Comparison of ENCODE assay signal across 8 cellular contexts in the genomic region with DNA sequence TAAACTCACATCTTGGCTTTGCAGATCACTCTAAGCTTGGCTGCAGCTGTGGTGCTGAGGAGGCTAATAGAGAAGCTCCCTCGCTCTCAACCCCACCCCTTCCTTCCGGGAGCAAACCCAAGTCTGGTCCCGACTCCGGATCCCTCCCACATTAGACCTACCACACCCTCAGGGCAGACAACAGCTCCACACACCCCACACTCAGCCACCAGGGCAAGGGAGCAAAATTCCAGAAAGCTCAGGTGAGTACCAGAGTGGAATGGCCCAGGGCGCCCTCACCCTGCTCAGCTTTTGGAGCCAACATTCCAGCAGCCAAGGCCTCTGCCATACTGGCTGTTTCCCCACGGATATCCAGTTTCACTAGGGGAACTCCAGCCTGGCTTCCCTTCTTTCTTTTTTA. TPM values are rescaled to one million over a fixed set of nuclear protein-coding genes. Genes with fewer than 3 reads are reported as not detected.
DNase-seq lines count a peak whose midpoint lies in the region; ATAC-seq and TF ChIP-seq lines count a peak whose summit lies in the region.
"Not testable (repeated sequence)": the region's sequence is repeated elsewhere in the genome, so short reads cannot be mapped to it uniquely, and the experiment has no call there.

No MANE protein-coding gene starts in this region.

- not testable (repeated sequence) for H3K4me1 ChIP-seq in IMR-90 (ENCODE audit: control insufficient read depth, insufficient read depth, low read length); right atrium auricular region; upper lobe of right lung

- not testable (repeated sequence) for H3K9me3 Mint-ChIP-seq in activated T-cell treated with anti-CD3 and anti-CD28 coated beads, Interleukin-2, amount 50 U/mL, for 4 hours; central memory CD8-positive, alpha-beta T cell; neural crest cell

- not testable (repeated sequence) for H3K36me3 Mint-ChIP-seq in activated T-cell treated with anti-CD3 and anti-CD28 coated beads, Interleukin-2, amount 50 U/mL, for 4 hours (ENCODE audit: insufficient read depth); central memory CD8-positive, alpha-beta T cell (ENCODE audit: insufficient read depth); neural crest cell (ENCODE audit: low read depth)

- dilution Hi-C loops in IMR-90 (cut with HindIII; ENCODE audit: low sequenced_read_pairs, unreplicated experiment): not testable (repeated sequence)

- TF ChIP-seq CTCF in IMR-90 (conservative IDR thresholded peaks at IDR 0.05; ENCODE audit: low read depth, low read length); right atrium auricular region (IDR thresholded peaks at IDR 0.05); neural crest cell (conservative IDR thresholded peaks at IDR 0.05); upper lobe of right lung (IDR thresholded peaks at IDR 0.05): not testable (repeated sequence)

- H3K4me1 Mint-ChIP-seq in activated T-cell treated with anti-CD3 and anti-CD28 coated beads, Interleukin-2, amount 50 U/mL, for 4 hours (ENCODE audit: low read depth); central memory CD8-positive, alpha-beta T cell; neural crest cell: not testable (repeated sequence)

- not testable (repeated sequence) for H3K4ac ChIP-seq in IMR-90 (ENCODE audit: low read depth, low read length)

- H3K27me3 Mint-ChIP-seq in activated T-cell treated with anti-CD3 and anti-CD28 coated beads, Interleukin-2, amount 50 U/mL, for 4 hours (ENCODE audit: low read depth); central memory CD8-positive, alpha-beta T cell; neural crest cell (ENCODE audit: low read depth): not testable (repeated sequence)

- not testable (repeated sequence) for H3K14ac ChIP-seq in IMR-90 (replicated peaks; ENCODE audit: low read depth, low read length)

- not testable (repeated sequence) for H2BK120ac ChIP-seq in IMR-90 (ENCODE audit: low read depth, low read length)

- H4K5ac ChIP-seq in IMR-90 (ENCODE audit: low read depth, low read length): not testable (repeated sequence)

- H2BK20ac ChIP-seq in IMR-90 (ENCODE audit: low read depth, low read length): not testable (repeated sequence)

- not testable (repeated sequence) for TF ChIP-seq POLR2A in IMR-90 (IDR thresholded peaks at IDR 0.05; ENCODE audit: low read depth, low read length)

- not testable (repeated sequence) for DNase-seq in IMR-90
- DNase-seq in activated T-cell treated with anti-CD3 and anti-CD28 coated beads, Interleukin-2, amount 50 U/mL, for 4 hours: peak; percentile 31
- peak; percentile 9 to 13 for DNase-seq in central memory CD8-positive, alpha-beta T cell (ENCODE audit: low spot score in 2 of 2)
- peak; percentile 76 for DNase-seq in right atrium auricular region (ENCODE audit: low spot score)
- DNase-seq in neural crest cell (ENCODE audit: low read depth, low spot score): peak; percentile 1
- peak; percentile 33 for DNase-seq in stimulated activated CD4-positive, alpha-beta T cell treated with anti-CD3 and anti-CD28 coated beads, Interleukin-4, amount 100 ng/mL, for 1 hour
- peak; percentile 78 for DNase-seq in upper lobe of right lung

- not testable (repeated sequence) for H2AK9ac ChIP-seq in IMR-90 (replicated peaks; ENCODE audit: low read depth, low read length, poor library complexity)

- not testable (repeated sequence) for H3K36me3 ChIP-seq in IMR-90 (ENCODE audit: control insufficient read depth, insufficient read depth, low read length); right atrium auricular region; upper lobe of right lung

- CTCF ChIA-PET in IMR-90 (lab: Yijun Ruan, JAX): not testable (repeated sequence)

- intact Hi-C loops in IMR-90 (cut with micrococcal nuclease); upper lobe of right lung (cut with DNase I): not testable (repeated sequence)

- peak; percentile 37 for ATAC-seq in IMR-90 (ENCODE audit: low read depth)
- peak; percentile 32 to 34 for ATAC-seq in activated CD4-positive, CD25-positive, alpha-beta regulatory T cell treated with anti-CD3 and anti-CD28 coated beads, Interleukin-2, amount 50 U/mL, for 24 hours
- ATAC-seq in activated T-cell treated with anti-CD3 and anti-CD28 coated beads, Interleukin-2, amount 50 U/mL, for 4 hours: peak; percentile 33 to 46
- ATAC-seq in central memory CD8-positive, alpha-beta T cell (replicated peaks; ENCODE audit: extremely low read depth, poor library complexity, severe bottlenecking): peak; percentile 42
- ATAC-seq in upper lobe of right lung: peak; percentile 90

- in situ Hi-C loops in IMR-90 (cut with MboI; ENCODE audit: low sequenced_read_pairs): not testable (repeated sequence)

- H2BK5ac ChIP-seq in IMR-90 (ENCODE audit: low read depth, low read length, poor library complexity, severe bottlenecking): not testable (repeated sequence)

- not testable (repeated sequence) for BruUV-seq in IMR-90 (replicated peaks; lab: Mats Ljungman, UMichigan)

- not testable (repeated sequence) for H3K27ac Mint-ChIP-seq in central memory CD8-positive, alpha-beta T cell (ENCODE audit: low read depth); neural crest cell (ENCODE audit: unreplicated experiment)

- not testable (repeated sequence) for H4K8ac ChIP-seq in IMR-90 (ENCODE audit: low read depth in 2 of 2, low read length in 2 of 2)

- POLR2A ChIA-PET in IMR-90 (lab: Charles Lee; ENCODE audit: unreplicated experiment): not testable (repeated sequence)

- TF ChIP-seq RAD21 in IMR-90 (IDR thresholded peaks at IDR 0.05; ENCODE audit: low read length): not testable (repeated sequence)

- H4K20me1 ChIP-seq in IMR-90 (ENCODE audit: insufficient read depth, low read length): not testable (repeated sequence)

- H4K91ac ChIP-seq in IMR-90 (ENCODE audit: insufficient read depth, low read depth, low read length): not testable (repeated sequence)

- H3K9ac ChIP-seq in IMR-90 (ENCODE audit: low read depth, low read length): not testable (repeated sequence)

- not testable (repeated sequence) for H3K56ac ChIP-seq in IMR-90 (ENCODE audit: extremely low read depth, insufficient read depth, low read length)

- not testable (repeated sequence) for H3K79me1 ChIP-seq in IMR-90 (ENCODE audit: low read depth in 1 of 2, low read length in 2 of 2)

- not testable (repeated sequence) for H3K9me3 ChIP-seq in IMR-90 (ENCODE audit: control insufficient read depth, insufficient read depth, low read length); right atrium auricular region; upper lobe of right lung

- not testable (repeated sequence) for H3K23ac ChIP-seq in IMR-90 (ENCODE audit: low read depth, low read length)

- WGBS in IMR-90 (ENCODE audit: extremely low coverage in 2 of 2, insufficient read length in 1 of 2), 2 experiments: 60% methylated on average over 1 of the region's 6 CpGs; no CpG with 5 or more reads in 1 of the 2 experiments

- not testable (repeated sequence) for H2BK15ac ChIP-seq in IMR-90 (ENCODE audit: low read depth, low read length)

- not testable (repeated sequence) for H3K9me1 ChIP-seq in IMR-90 (ENCODE audit: insufficient read depth, low read length)

- not testable (repeated sequence) for H3K27ac ChIP-seq in IMR-90 (ENCODE audit: insufficient read depth, low read length); upper lobe of right lung
- H3K27ac ChIP-seq in right atrium auricular region: peak overlapping the region; percentile 51 to 57

- H3K4me2 ChIP-seq in IMR-90 (ENCODE audit: low read depth, low read length): not testable (repeated sequence)

- not testable (repeated sequence) for H2AFZ ChIP-seq in IMR-90 (replicated peaks; ENCODE audit: low read length, poor library complexity)

- not testable (repeated sequence) for H2AK5ac ChIP-seq in IMR-90 (ENCODE audit: low read depth, low read length)

- H3K27me3 ChIP-seq in IMR-90 (ENCODE audit: control insufficient read depth, insufficient read depth, low read length); right atrium auricular region; upper lobe of right lung: not testable (repeated sequence)

- not testable (repeated sequence) for H3K18ac ChIP-seq in IMR-90 (ENCODE audit: low read depth, low read length)

- H3K4me3 Mint-ChIP-seq in activated T-cell treated with anti-CD3 and anti-CD28 coated beads, Interleukin-2, amount 50 U/mL, for 4 hours; central memory CD8-positive, alpha-beta T cell; neural crest cell: not testable (repeated sequence)

- not testable (repeated sequence) for H3K4me3 ChIP-seq in IMR-90 (ENCODE audit: insufficient read depth, low read depth, low read length)
- peak overlapping the region in 1 of 2 donors; percentile 28 for H3K4me3 ChIP-seq in right atrium auricular region
- peak overlapping the region; percentile 12 for H3K4me3 ChIP-seq in upper lobe of right lung

RNA-seq across cellular contexts. Expression of a gene that starts 9.9 kb away (rescaled TPM):
- total RNA-seq in IMR-90 (2012; rRNA removed) (0.28 and 1.1 TPM in 2 replicates), right atrium auricular region (10 to 100 TPM; 15.8 to 18.2 TPM), neural crest cell (3.0 and 4.3 TPM in 2 replicates), upper lobe of right lung (20.0 TPM)
- polyA plus RNA-seq in IMR-90 (2012; rRNA removed): 2.4 and 2.5 TPM in 2 replicates
- 0.65 TPM in 1 of 2 replicates, not detected in the other for polyA plus RNA-seq in IMR-90 (2012; cell fraction: cytosol; rRNA removed)
- polyA plus RNA-seq in IMR-90 (2012; cell fraction: nucleus; rRNA removed; ENCODE audit: low replicate concordance): 7.1 and 8.9 TPM in 2 replicates
- 1 to 10 TPM in 2 of 3 donors, under 1 TPM in 1; 0.57 to 1.6 (median 1.3) TPM for total RNA-seq in activated T-cell treated with anti-CD3 and anti-CD28 coated beads, Interleukin-2, amount 50 U/mL, for 4 hours

RNA-seq across cellular contexts. Expression of a gene that starts 15.3 kb away (rescaled TPM):
- total RNA-seq in IMR-90 (2012; rRNA removed): 8.3 and 9.3 TPM in 2 replicates
- polyA plus RNA-seq in IMR-90 (2012; rRNA removed): 15.8 and 19.6 TPM in 2 replicates
- polyA plus RNA-seq in IMR-90 (2012; cell fraction: cytosol; rRNA removed): 13.2 and 33.9 TPM in 2 replicates
- 32.4 and 93.2 TPM in 2 replicates for polyA plus RNA-seq in IMR-90 (2012; cell fraction: nucleus; rRNA removed; ENCODE audit: low replicate concordance)
- total RNA-seq in activated T-cell treated with anti-CD3 and anti-CD28 coated beads, Interleukin-2, amount 50 U/mL, for 4 hours: 10 to 100 TPM; 36.1 to 55.8 (median 49.0) TPM
- 10 to 100 TPM; 16.4 to 21.8 TPM for total RNA-seq in right atrium auricular region
- total RNA-seq in neural crest cell: 43.1 and 67.3 TPM in 2 replicates
- 12.0 TPM for total RNA-seq in upper lobe of right lung

RNA-seq across cellular contexts. Expression of a gene that starts 15.5 kb away (rescaled TPM):
- total RNA-seq in IMR-90 (2012; rRNA removed) (7.2 and 11.9 TPM in 2 replicates), right atrium auricular region (1 to 10 TPM; 5.1 to 6.8 TPM), neural crest cell (7.8 and 8.6 TPM in 2 replicates), upper lobe of right lung (4.3 TPM)
- 32.1 and 38.0 TPM in 2 replicates for polyA plus RNA-seq in IMR-90 (2012; rRNA removed)
- polyA plus RNA-seq in IMR-90 (2012; cell fraction: cytosol; rRNA removed): 12.2 and 27.2 TPM in 2 replicates
- 4.1 and 6.6 TPM in 2 replicates for polyA plus RNA-seq in IMR-90 (2012; cell fraction: nucleus; rRNA removed; ENCODE audit: low replicate concordance)
- total RNA-seq in activated T-cell treated with anti-CD3 and anti-CD28 coated beads, Interleukin-2, amount 50 U/mL, for 4 hours: 10 to 100 TPM; 12.4 to 15.4 (median 13.4) TPM

RNA-seq across cellular contexts. Expression of a gene that starts 36.5 kb away (rescaled TPM):
- total RNA-seq in IMR-90 (2012; rRNA removed): 3.9 and 5.6 TPM in 2 replicates
- 15.0 and 18.0 TPM in 2 replicates for polyA plus RNA-seq in IMR-90 (2012; rRNA removed)
- polyA plus RNA-seq in IMR-90 (2012; cell fraction: cytosol; rRNA removed): 5.2 and 9.1 TPM in 2 replicates
- polyA plus RNA-seq in IMR-90 (2012; cell fraction: nucleus; rRNA removed; ENCODE audit: low replicate concordance): 128 and 151 TPM in 2 replicates
- 10 to 100 TPM; 38.6 to 55.5 (median 51.8) TPM for total RNA-seq in activated T-cell treated with anti-CD3 and anti-CD28 coated beads, Interleukin-2, amount 50 U/mL, for 4 hours
- total RNA-seq in right atrium auricular region: 10 to 100 TPM in 1 of 2 donors, 1 to 10 TPM in 1; 4.2 to 11.4 TPM
- total RNA-seq in neural crest cell: 55.9 and 57.0 TPM in 2 replicates
- 69.2 TPM for total RNA-seq in upper lobe of right lung

Comparison
In these comparisons a context has a peak if more than half of its experiments do, and no peak if none do; other contexts are left out.
1. ATAC-seq: peak in every context shown above with its lines; median percentile 90 in upper lobe of right lung; 42 in central memory CD8-positive, alpha-beta T cell; 40 in activated T-cell treated with anti-CD3 and anti-CD28 coated beads, Interleukin-2, amount 50 U/mL, for 4 hours; 37 in IMR-90; 33 in activated CD4-positive, CD25-positive, alpha-beta regulatory T cell treated with anti-CD3 and anti-CD28 coated beads, Interleukin-2, amount 50 U/mL, for 24 hours.